In the genomic region with DNA sequence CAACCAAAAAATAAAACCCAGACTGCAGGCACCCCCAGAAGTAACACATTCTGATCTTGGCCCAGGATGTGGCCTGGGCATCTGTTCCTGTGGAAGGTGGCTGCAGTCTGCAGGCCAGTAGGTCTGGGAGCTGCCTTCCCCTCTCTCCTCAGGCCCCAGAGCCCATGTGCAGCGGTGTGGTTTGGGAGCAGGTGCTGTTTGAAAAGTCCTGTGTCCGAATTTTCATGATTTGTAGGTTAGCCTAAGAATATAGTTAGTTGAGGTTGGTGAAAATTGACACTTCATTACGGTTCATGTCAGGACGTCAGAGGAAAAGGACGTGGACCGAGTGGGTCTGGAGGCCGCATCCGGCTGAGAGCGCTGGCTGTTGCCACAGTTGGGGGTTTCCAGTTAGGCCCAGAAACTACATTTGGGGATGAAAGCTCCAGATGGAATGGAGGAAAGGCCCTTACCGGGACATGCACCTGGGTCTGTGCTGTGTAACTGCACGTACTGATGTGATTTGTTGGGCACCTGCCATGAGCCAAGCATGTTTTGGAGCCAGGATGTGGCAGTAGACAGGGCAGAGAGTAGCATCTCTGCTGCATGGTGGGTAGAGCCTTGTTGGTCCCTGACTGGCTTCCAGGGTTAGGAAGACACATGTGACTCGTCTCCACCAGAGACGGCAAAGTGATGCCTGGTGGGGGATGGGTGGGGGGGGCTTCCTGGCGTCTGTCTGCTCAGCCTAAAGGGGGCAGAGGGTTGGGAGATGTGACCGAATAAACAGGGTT, we compare ENCODE assay signal across 16 cellular contexts. TPM values are rescaled to one million over a fixed set of nuclear protein-coding genes. Genes with fewer than 3 reads are reported as not detected.
"Had no signal": no experiment of that assay in that cellular context is flagged by ENCODE, and none has a peak within 500 bp of the region (broad histone marks: within the 10 kb centered on the region; RNA-seq: fewer than 3 reads in every experiment).

No MANE protein-coding gene starts in this region.

- ATAC-seq: foreskin keratinocyte; left lung; naive thymus-derived CD4-positive, alpha-beta T cell had no signal

- H3K4me1 ChIP-seq: foreskin keratinocyte, left lung, parathyroid adenoma, transverse colon, vagina had no signal

- H3K27me3 Mint-ChIP-seq: activated naive CD4-positive, alpha-beta T cell treated with anti-CD3 and anti-CD28 coated beads, Interleukin-2, amount 50 U/mL, for 24 hours; naive thymus-derived CD4-positive, alpha-beta T cell; stimulated activated naive CD8-positive, alpha-beta T cell treated with anti-CD3 and anti-CD28 coated beads, Interleukin-15, Interleukin-2, amounts not matched to agents 100 ng/mL and 50 ng/mL, for 24 hours had no signal

- H3K9me3 Mint-ChIP-seq: activated naive CD4-positive, alpha-beta T cell treated with anti-CD3 and anti-CD28 coated beads, Interleukin-2, amount 50 U/mL, for 24 hours; activated T-cell treated with anti-CD3 and anti-CD28 coated beads, Interleukin-2, amount 50 U/mL, for 72 hours; naive thymus-derived CD4-positive, alpha-beta T cell; stimulated activated naive CD8-positive, alpha-beta T cell treated with anti-CD3 and anti-CD28 coated beads, Interleukin-15, Interleukin-2, amounts not matched to agents 100 ng/mL and 50 ng/mL, for 24 hours; T-helper 1 cell treated with Interleukin-12 subunit alpha and Interleukin-12 subunit beta and Interleukin-4 antibody, amounts not matched to agents 30 μg/mL and 1 μg/mL, for 36 hours had no signal

- H3K9me3 ChIP-seq: left lung, neutrophil, transverse colon, vagina had no signal

- H3K27me3 ChIP-seq: foreskin keratinocyte, left lung, neutrophil, transverse colon, vagina had no signal

- H3K4me1 Mint-ChIP-seq: activated naive CD4-positive, alpha-beta T cell treated with anti-CD3 and anti-CD28 coated beads, Interleukin-2, amount 50 U/mL, for 24 hours had no signal

- H3K27ac ChIP-seq: foreskin keratinocyte, left lung, neutrophil, parathyroid adenoma, transverse colon, vagina had no signal

- H3K4me3 ChIP-seq: left lung, transverse colon, vagina had no signal

- H3K27ac Mint-ChIP-seq: activated naive CD4-positive, alpha-beta T cell treated with anti-CD3 and anti-CD28 coated beads, Interleukin-2, amount 50 U/mL, for 24 hours; activated T-cell treated with anti-CD3 and anti-CD28 coated beads, Interleukin-2, amount 50 U/mL, for 72 hours; naive thymus-derived CD4-positive, alpha-beta T cell; stimulated activated naive CD8-positive, alpha-beta T cell treated with anti-CD3 and anti-CD28 coated beads, Interleukin-15, Interleukin-2, amounts not matched to agents 100 ng/mL and 50 ng/mL, for 24 hours; T-helper 1 cell treated with Interleukin-12 subunit alpha and Interleukin-12 subunit beta and Interleukin-4 antibody, amounts not matched to agents 30 μg/mL and 1 μg/mL, for 36 hours had no signal

- DNase-seq: activated CD4-positive, alpha-beta T cell treated with anti-CD3 and anti-CD28 coated beads, Interleukin-2, amount 50 U/mL, for 4 hours; activated gamma-delta T cell; activated T-cell treated with anti-CD3 and anti-CD28 coated beads, Interleukin-2, amount 50 U/mL, for 72 hours; foreskin keratinocyte; transverse colon had no signal

- H3K36me3 ChIP-seq: neutrophil had no signal

- H3K4me3 Mint-ChIP-seq: activated naive CD4-positive, alpha-beta T cell treated with anti-CD3 and anti-CD28 coated beads, Interleukin-2, amount 50 U/mL, for 24 hours; activated T-cell treated with anti-CD3 and anti-CD28 coated beads, Interleukin-2, amount 50 U/mL, for 72 hours; naive thymus-derived CD4-positive, alpha-beta T cell; stimulated activated naive CD8-positive, alpha-beta T cell treated with anti-CD3 and anti-CD28 coated beads, Interleukin-15, Interleukin-2, amounts not matched to agents 100 ng/mL and 50 ng/mL, for 24 hours; T-helper 1 cell treated with Interleukin-12 subunit alpha and Interleukin-12 subunit beta and Interleukin-4 antibody, amounts not matched to agents 30 μg/mL and 1 μg/mL, for 36 hours had no signal

RNA-seq across cellular contexts. Expression of a gene that starts 21.7 kb away (rescaled TPM):
- total RNA-seq: activated CD8-positive, alpha-beta memory T cell treated with anti-CD3 and anti-CD28 coated beads for 36 hours; epithelial cell of proximal tubule; foreskin keratinocyte; transverse colon; vagina had no signal

RNA-seq across cellular contexts. Expression of a gene that starts 43.1 kb away (rescaled TPM):
- total RNA-seq: activated CD8-positive, alpha-beta memory T cell treated with anti-CD3 and anti-CD28 coated beads for 36 hours; activated T-cell treated with anti-CD3 and anti-CD28 coated beads, Interleukin-2, amount 50 U/mL, for 72 hours; dermis microvascular lymphatic vessel endothelial cell; naive thymus-derived CD4-positive, alpha-beta T cell had no signal
